In genomic region chr6:3013901-3014674, GRCh38 we compare ENCODE assay signal across 10 cellular contexts.
"Had no signal": no experiment of that assay in that cellular context is flagged by ENCODE, and none has a peak within 500 bp of the region (broad histone marks: within the 10 kb centered on the region; RNA-seq: fewer than 3 reads in every experiment).

No MANE protein-coding gene starts in this region.

- H3K4me3 ChIP-seq: gastrocnemius medialis, upper lobe of right lung had no signal

- H3K27ac ChIP-seq: upper lobe of right lung had no signal

- DNase-seq: activated CD4-positive, alpha-beta T cell treated with anti-CD3 and anti-CD28 coated beads for 48 hours; activated CD8-positive, alpha-beta memory T cell treated with anti-CD3 and anti-CD28 coated beads for 24 hours; activated naive CD4-positive, alpha-beta T cell treated with anti-CD3 and anti-CD28 coated beads, Interleukin-2, amount 10 ng/mL, durations not matched to agents 7 days and 5 days; gastrocnemius medialis; midbrain; naive thymus-derived CD4-positive, alpha-beta T cell; occipital lobe; stimulated activated CD4-positive, alpha-beta T cell treated with anti-CD3 and anti-CD28 coated beads, Interleukin-15, amount 100 ng/mL, for 24 hours; stimulated activated CD4-positive, alpha-beta T cell treated with anti-CD3 and anti-CD28 coated beads, Interleukin-4, amount 100 ng/mL, for 24 hours; upper lobe of right lung had no signal

- H3K9me3 ChIP-seq: gastrocnemius medialis had no signal

- H3K27me3 ChIP-seq: gastrocnemius medialis, upper lobe of right lung had no signal

- H3K4me1 ChIP-seq: upper lobe of right lung had no signal
